21 cellular contexts compared by ENCODE assay signal in genomic region chr17:35514561-35514960, GRCh38. TPM values are rescaled to one million over a fixed set of nuclear protein-coding genes. Genes with fewer than 3 reads are reported as not detected.
"Had no signal": no experiment of that assay in that cellular context is flagged by ENCODE, and none has a peak within 500 bp of the region (broad histone marks: within the 10 kb centered on the region; RNA-seq: fewer than 3 reads in every experiment).

No MANE protein-coding gene starts in this region.

- H3K9me3 ChIP-seq: esophagus squamous epithelium, lower lobe of right lung, prostate gland had no signal

- H3K36me3 Mint-ChIP-seq: brain, type B pancreatic cell had no signal

- H3K4me1 ChIP-seq: lower lobe of right lung, prostate gland had no signal

- DNase-seq: activated CD4-positive, alpha-beta T cell treated with anti-CD3 and anti-CD28 coated beads, Interleukin-2, amount 10 ng/mL, durations not matched to agents 7 days and 5 days; activated gamma-delta T cell; activated naive CD8-positive, alpha-beta T cell treated with anti-CD3 and anti-CD28 coated beads for 36 hours; activated T-cell treated with anti-CD3 and anti-CD28 coated beads, Interleukin-2, amount 50 U/mL, for 1 hour; cortex of kidney; effector CD4-positive, alpha-beta T cell; esophagus squamous epithelium; foreskin fibroblast; glutamatergic neuron; lower lobe of right lung; right cardiac atrium; stimulated activated CD4-positive, alpha-beta T cell treated with anti-CD3 and anti-CD28 coated beads, Interleukin-15, amount 100 ng/mL, for 24 hours; stimulated activated CD4-positive, alpha-beta T cell treated with anti-CD3 and anti-CD28 coated beads, Interleukin-4, amount 100 ng/mL, for 1 hour; stimulated activated naive CD4-positive, alpha-beta T cell treated with Interleukin-2 at 50 U/mL for 16 hours; T-helper 9 cell had no signal

- H3K27ac ChIP-seq: esophagus squamous epithelium, lower lobe of right lung, prostate gland, skin epidermis had no signal

- ATAC-seq: lower lobe of right lung, right cardiac atrium had no signal

- H3K9me3 Mint-ChIP-seq: neural crest cell, type B pancreatic cell had no signal

- H3K36me3 ChIP-seq: esophagus squamous epithelium, lower lobe of right lung, prostate gland had no signal

- H3K4me3 Mint-ChIP-seq: activated CD4-positive, alpha-beta T cell treated with anti-CD3 and anti-CD28 coated beads, Interleukin-2, amount 10 ng/mL, durations not matched to agents 7 days and 5 days; activated naive CD8-positive, alpha-beta T cell treated with anti-CD3 and anti-CD28 coated beads for 36 hours; brain; neural crest cell; type B pancreatic cell had no signal

- H3K4me1 Mint-ChIP-seq: brain, neural crest cell had no signal

- H3K27ac Mint-ChIP-seq: activated naive CD8-positive, alpha-beta T cell treated with anti-CD3 and anti-CD28 coated beads for 36 hours; brain; type B pancreatic cell had no signal

- H3K27me3 Mint-ChIP-seq: activated CD4-positive, alpha-beta T cell treated with anti-CD3 and anti-CD28 coated beads, Interleukin-2, amount 10 ng/mL, durations not matched to agents 7 days and 5 days; activated naive CD8-positive, alpha-beta T cell treated with anti-CD3 and anti-CD28 coated beads for 36 hours had no signal

- H3K4me3 ChIP-seq: esophagus squamous epithelium, lower lobe of right lung, prostate gland, skin epidermis had no signal

- FAIRE-seq: endothelial cell of umbilical vein had no signal

RNA-seq across cellular contexts. Expression of gene SLFN12L, which starts 22.9 kb away (rescaled TPM):
- total RNA-seq: endothelial cell of umbilical vein, neural crest cell had no signal
- polyA plus RNA-seq: endothelial cell of umbilical vein had no signal

RNA-seq across cellular contexts. Expression of gene SLFN14, which starts 46.1 kb away (rescaled TPM):
- total RNA-seq: activated CD4-positive, alpha-beta T cell treated with anti-CD3 and anti-CD28 coated beads, Interleukin-2, amount 10 ng/mL, durations not matched to agents 7 days and 5 days; endothelial cell of umbilical vein; esophagus squamous epithelium; neural crest cell; prostate gland; right cardiac atrium had no signal
- polyA plus RNA-seq: endothelial cell of umbilical vein, right cardiac atrium had no signal
